Comparison of ENCODE assay signal across 15 cellular contexts in genomic region chr13:28609936-28610335, GRCh38. TPM values are rescaled to one million over a fixed set of nuclear protein-coding genes. Genes with fewer than 3 reads are reported as not detected.
DNase-seq lines count a peak whose midpoint lies in the region; ATAC-seq and TF ChIP-seq lines count a peak whose summit lies in the region.
"Had no signal": no experiment of that assay in that cellular context is flagged by ENCODE, and none has a peak within 500 bp of the region (broad histone marks: within the 10 kb centered on the region; RNA-seq: fewer than 3 reads in every experiment).

No MANE protein-coding gene starts in this region.

- no peak overlapping the region for H3K4me3 Mint-ChIP-seq in activated CD4-positive, alpha-beta T cell treated with anti-CD3 and anti-CD28 coated beads, Interleukin-2, amount 10 ng/mL, durations not matched to agents 7 days and 5 days

- no peak for TF ChIP-seq CTCF in AG10803 (conservative IDR thresholded peaks at IDR 0.05; ENCODE audit: low read length)

- no peaks in the 10 kb centered on the region for H3K9me3 ChIP-seq in right cardiac atrium (ENCODE audit: control insufficient read depth, low read length)
- H3K9me3 ChIP-seq: ascending aorta, gastrocnemius medialis had no signal

- no peak overlapping the region for H3K27ac ChIP-seq in right cardiac atrium (ENCODE audit: low read length)
- H3K27ac ChIP-seq: ascending aorta, C4-2B, gastrocnemius medialis had no signal

- no peaks in the 10 kb centered on the region for H3K9me3 Mint-ChIP-seq in activated CD4-positive, alpha-beta T cell treated with anti-CD3 and anti-CD28 coated beads, Interleukin-2, amount 10 ng/mL, durations not matched to agents 7 days and 5 days

- no peak for ATAC-seq in stimulated activated naive CD8-positive, alpha-beta T cell treated with anti-CD3 and anti-CD28 coated beads, Interleukin-15, Interleukin-2, amounts not matched to agents 100 U/mL and 50 U/mL, for 24 hours
- no peak for ATAC-seq in right cardiac atrium
- ATAC-seq: gastrocnemius medialis, Right ventricle myocardium inferior had no signal

- DNase-seq in AG10803 (ENCODE audit: low read depth) (peak; percentile 69), HT1080 (ENCODE audit: low read depth) (peak; percentile 71), astrocyte of the hippocampus (ENCODE audit: low read depth, low spot score) (peak; percentile 8), islet precursor cell (peak; percentile 61), right cardiac atrium (no peak), NCI-H2171 treated with DMSO at 0.1 percent for 48 hours (lab: John Stamatoyannopoulos, UW) (no peak)
- no peak for DNase-seq in stimulated activated naive CD8-positive, alpha-beta T cell treated with anti-CD3 and anti-CD28 coated beads, Interleukin-15, Interleukin-2, amounts not matched to agents 100 U/mL and 50 U/mL, for 24 hours
- DNase-seq in activated CD4-positive, alpha-beta T cell treated with anti-CD3 and anti-CD28 coated beads, Interleukin-2, amount 10 ng/mL, durations not matched to agents 7 days and 5 days = no peak
- DNase-seq: activated effector memory CD4-positive, alpha-beta T cell treated with Interleukin-2 at 50 U/mL for 16 hours; gastrocnemius medialis; NCI-H1092; small intestine had no signal

- H3K36me3 Mint-ChIP-seq in activated CD4-positive, alpha-beta T cell treated with anti-CD3 and anti-CD28 coated beads, Interleukin-2, amount 10 ng/mL, durations not matched to agents 7 days and 5 days (ENCODE audit: low read depth) = no peaks in the 10 kb centered on the region

- H3K27ac Mint-ChIP-seq in activated CD4-positive, alpha-beta T cell treated with anti-CD3 and anti-CD28 coated beads, Interleukin-2, amount 10 ng/mL, durations not matched to agents 7 days and 5 days = no peak overlapping the region

- peaks cover 5% of the 10 kb centered on the region for H3K27me3 Mint-ChIP-seq in activated CD4-positive, alpha-beta T cell treated with anti-CD3 and anti-CD28 coated beads, Interleukin-2, amount 10 ng/mL, durations not matched to agents 7 days and 5 days

- POLR2A ChIA-PET in activated CD4-positive, alpha-beta T cell treated with anti-CD3 and anti-CD28 coated beads, Interleukin-2, amount 10 ng/mL, durations not matched to agents 7 days and 5 days (lab: Charles Lee) = no interaction called here

- 83% methylated on average over 1 of the region's 1 CpG for WGBS in right cardiac atrium

- H3K4me1 Mint-ChIP-seq in activated CD4-positive, alpha-beta T cell treated with anti-CD3 and anti-CD28 coated beads, Interleukin-2, amount 10 ng/mL, durations not matched to agents 7 days and 5 days = peaks cover 19% of the 10 kb centered on the region

- no peak overlapping the region for H3K4me3 ChIP-seq in AG10803 (ENCODE audit: low read length)
- H3K4me3 ChIP-seq in right cardiac atrium (ENCODE audit: low read length) = no peak overlapping the region
- H3K4me3 ChIP-seq: ascending aorta, gastrocnemius medialis had no signal

- CTCF ChIA-PET in activated CD4-positive, alpha-beta T cell treated with anti-CD3 and anti-CD28 coated beads, Interleukin-2, amount 10 ng/mL, durations not matched to agents 7 days and 5 days (lab: Charles Lee) = interaction anchor here (1.0 to 2.3 kb wide), 2 partner anchors 27 to 91 kb away, joined by 3 to 6 read pairs; no protein-coding TSS in a partner anchor

- intact Hi-C loops in right cardiac atrium (cut with DNase I) = no loop called here

- H3K27me3 ChIP-seq in right cardiac atrium (ENCODE audit: control insufficient read depth, insufficient read depth) = no peaks in the 10 kb centered on the region
- H3K27me3 ChIP-seq: ascending aorta, gastrocnemius medialis had no signal

- no peaks in the 10 kb centered on the region for H3K4me1 ChIP-seq in right cardiac atrium (ENCODE audit: control insufficient read depth, insufficient read depth, low read length)
- H3K4me1 ChIP-seq: ascending aorta, gastrocnemius medialis had no signal

RNA-seq across cellular contexts. Expression of gene POMP, which starts 49.0 kb away (rescaled TPM):
- total RNA-seq in HT1080 (2014; rRNA removed; shearing (Covaris generic)) = 163 and 172 TPM in 2 replicates
- 153 and 191 TPM in 2 replicates for polyA plus RNA-seq in HT1080 (2015; cell fraction: cytosol; rRNA removed)
- 83.0 and 104 TPM in 2 replicates for polyA plus RNA-seq in HT1080 (2015; cell fraction: nucleus; rRNA removed)
- total RNA-seq in right cardiac atrium = 100 to 1,000 TPM in 1 of 4 donors, 10 to 100 TPM in 3; 75.3 to 101 (median 96.8) TPM
- polyA plus RNA-seq in right cardiac atrium = 147 TPM
- 10 to 100 TPM; 66.7 to 67.8 TPM for total RNA-seq in activated CD4-positive, alpha-beta T cell treated with anti-CD3 and anti-CD28 coated beads, Interleukin-2, amount 10 ng/mL, durations not matched to agents 7 days and 5 days

Comparison
In these comparisons a context has a peak if more than half of its experiments do, and no peak if none do; other contexts are left out.
1. DNase-seq: peak in AG10803 (single experiment), HT1080 (single experiment), astrocyte of the hippocampus (single experiment) and islet precursor cell (single experiment); none in stimulated activated naive CD8-positive, alpha-beta T cell treated with anti-CD3 and anti-CD28 coated beads, Interleukin-15, Interleukin-2, amounts not matched to agents 100 U/mL and 50 U/mL, for 24 hours (single experiment), right cardiac atrium (0 of 3), activated CD4-positive, alpha-beta T cell treated with anti-CD3 and anti-CD28 coated beads, Interleukin-2, amount 10 ng/mL, durations not matched to agents 7 days and 5 days (single experiment) and NCI-H2171 treated with DMSO at 0.1 percent for 48 hours (single experiment).